8 cellular contexts compared by ENCODE assay signal in the genomic region with DNA sequence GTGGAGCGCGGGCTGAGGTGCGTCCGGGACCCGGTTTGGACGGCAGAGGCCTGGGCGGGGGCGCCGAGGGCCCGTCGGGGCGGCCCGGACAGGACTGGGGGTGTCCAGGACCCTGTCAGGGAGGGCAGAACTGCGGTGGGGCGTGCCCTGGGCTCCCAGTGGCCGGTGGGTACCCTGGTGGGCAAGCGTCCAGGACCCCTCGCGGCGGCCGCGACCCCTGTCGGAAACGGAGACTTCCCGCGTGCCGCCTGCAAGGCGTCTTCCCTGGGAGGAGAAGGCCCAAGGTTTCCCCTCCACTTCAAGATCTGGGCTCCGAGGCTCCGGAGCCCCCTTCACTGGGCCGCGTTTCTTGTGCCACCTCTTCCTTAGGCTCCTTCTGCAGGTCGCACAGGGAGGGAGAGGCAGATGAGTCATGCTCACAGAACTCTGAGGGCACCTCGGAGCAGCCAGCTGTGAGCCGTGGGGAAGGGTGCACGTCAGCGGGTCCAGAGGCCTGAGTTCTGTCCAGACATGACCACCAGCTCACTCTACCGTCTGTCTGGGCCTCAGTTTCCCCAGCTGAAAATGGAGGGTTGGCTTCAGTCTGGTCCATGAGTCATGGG. TPM values are rescaled to one million over a fixed set of nuclear protein-coding genes. Genes with fewer than 3 reads are reported as not detected.
A peak's percentile ranks its signal among the peaks of the same experiment; 100 is the strongest.
DNase-seq lines count a peak whose midpoint lies in the region; ATAC-seq and TF ChIP-seq lines count a peak whose summit lies in the region.

No MANE protein-coding gene starts in this region.

- peaks cover 16% of the 10 kb centered on the region; the same call in 1 of the 2 replicates for H3K4me1 ChIP-seq in HUES6 (ENCODE audit: control insufficient read depth, insufficient read depth, low read length)
- peaks cover 8% of the 10 kb centered on the region for H3K4me1 ChIP-seq in effector memory CD4-positive, alpha-beta T cell (ENCODE audit: control insufficient read depth, insufficient read depth, low read length, poor library complexity, severe bottlenecking)

- peak overlapping the region; percentile 78 for H3K4me3 ChIP-seq in HUES6 (ENCODE audit: low read depth, low read length)
- peak overlapping the region; percentile 34 for H3K4me3 ChIP-seq in effector memory CD4-positive, alpha-beta T cell (ENCODE audit: insufficient read depth, low read depth, low read length, poor library complexity, severe bottlenecking)

- H3K36me3 ChIP-seq in HUES6 (ENCODE audit: control insufficient read depth, insufficient read depth, low read length): no peaks in the 10 kb centered on the region
- H3K36me3 ChIP-seq in effector memory CD4-positive, alpha-beta T cell (ENCODE audit: control insufficient read depth, insufficient read depth, low read length): no peaks in the 10 kb centered on the region

- peak overlapping the region; percentile 72 for H3K27ac Mint-ChIP-seq in activated CD4-positive, alpha-beta T cell treated with anti-CD3 and anti-CD28 coated beads, Interleukin-2, amount 10 ng/mL, durations not matched to agents 7 days and 5 days
- no peak overlapping the region for H3K27ac Mint-ChIP-seq in nephron progenitor cell

- peak overlapping the region; percentile 67 for H3K4me3 Mint-ChIP-seq in activated CD4-positive, alpha-beta T cell treated with anti-CD3 and anti-CD28 coated beads, Interleukin-2, amount 10 ng/mL, durations not matched to agents 7 days and 5 days
- peak overlapping the region; percentile 55 for H3K4me3 Mint-ChIP-seq in nephron progenitor cell

- no peaks in the 10 kb centered on the region for H3K9me3 Mint-ChIP-seq in activated CD4-positive, alpha-beta T cell treated with anti-CD3 and anti-CD28 coated beads, Interleukin-2, amount 10 ng/mL, durations not matched to agents 7 days and 5 days
- H3K9me3 Mint-ChIP-seq in nephron progenitor cell: no peaks in the 10 kb centered on the region

- no peak for ATAC-seq in GM18861 (IDR thresholded peaks at IDR 0.05; ENCODE audit: unreplicated experiment)

- no peak overlapping the region for H3K9ac ChIP-seq in HUES6 (ENCODE audit: low read length)

- H3K27ac ChIP-seq in HUES6 (ENCODE audit: low read depth, low read length): no peak overlapping the region
- H3K27ac ChIP-seq in effector memory CD4-positive, alpha-beta T cell (ENCODE audit: insufficient read depth, low read length, poor library complexity, severe bottlenecking): no peak overlapping the region

- POLR2A ChIA-PET in activated CD4-positive, alpha-beta T cell treated with anti-CD3 and anti-CD28 coated beads, Interleukin-2, amount 10 ng/mL, durations not matched to agents 7 days and 5 days (lab: Charles Lee): no interaction called here

- CTCF ChIA-PET in activated CD4-positive, alpha-beta T cell treated with anti-CD3 and anti-CD28 coated beads, Interleukin-2, amount 10 ng/mL, durations not matched to agents 7 days and 5 days (lab: Charles Lee): interaction anchor here (1.0 kb wide), 1 partner anchor 55 kb away, joined by 3 read pairs; no protein-coding TSS in a partner anchor

- H3K27me3 ChIP-seq in HUES6 (ENCODE audit: control insufficient read depth, insufficient read depth, low read length): peaks cover 74% of the 10 kb centered on the region
- H3K27me3 ChIP-seq in effector memory CD4-positive, alpha-beta T cell (replicated peaks; ENCODE audit: control insufficient read depth, insufficient read depth, low read length, poor library complexity, severe bottlenecking): no peaks in the 10 kb centered on the region

- peaks cover 29% of the 10 kb centered on the region for H3K4me1 Mint-ChIP-seq in activated CD4-positive, alpha-beta T cell treated with anti-CD3 and anti-CD28 coated beads, Interleukin-2, amount 10 ng/mL, durations not matched to agents 7 days and 5 days
- peaks cover 32% of the 10 kb centered on the region for H3K4me1 Mint-ChIP-seq in nephron progenitor cell

- H3K9me3 ChIP-seq in HUES6 (ENCODE audit: control insufficient read depth, insufficient read depth, low read depth, low read length): no peaks in the 10 kb centered on the region
- H3K9me3 ChIP-seq in effector memory CD4-positive, alpha-beta T cell (ENCODE audit: control insufficient read depth, low read length): no peaks in the 10 kb centered on the region

- no peak for DNase-seq in activated CD4-positive, alpha-beta T cell treated with anti-CD3 and anti-CD28 coated beads, Interleukin-2, amount 10 ng/mL, durations not matched to agents 7 days and 5 days
- no peak for DNase-seq in activated CD4-positive, alpha-beta T cell treated with anti-CD3 and anti-CD28 coated beads, Interleukin-2, amount 50 U/mL, for 48 hours
- DNase-seq in effector memory CD4-positive, alpha-beta T cell: no peak
- no peak for DNase-seq in nephron progenitor cell
- no peak for DNase-seq in NOMO-1 (lab: John Stamatoyannopoulos, UW; ENCODE audit: unreplicated experiment in 2 of 2)
- DNase-seq in GM03348 (ENCODE audit: low spot score): no peak

- H3K27me3 Mint-ChIP-seq in activated CD4-positive, alpha-beta T cell treated with anti-CD3 and anti-CD28 coated beads, Interleukin-2, amount 10 ng/mL, durations not matched to agents 7 days and 5 days: peaks cover 65% of the 10 kb centered on the region
- peaks cover 89% of the 10 kb centered on the region for H3K27me3 Mint-ChIP-seq in nephron progenitor cell (ENCODE audit: low read depth, poor library complexity)

- H3K36me3 Mint-ChIP-seq in activated CD4-positive, alpha-beta T cell treated with anti-CD3 and anti-CD28 coated beads, Interleukin-2, amount 10 ng/mL, durations not matched to agents 7 days and 5 days (ENCODE audit: low read depth): peaks cover 2% of the 10 kb centered on the region
- H3K36me3 Mint-ChIP-seq in nephron progenitor cell (ENCODE audit: low read depth): no peaks in the 10 kb centered on the region

- no peak for TF ChIP-seq CTCF in nephron progenitor cell (IDR thresholded peaks at IDR 0.05)

RNA-seq across cellular contexts. Expression of a gene that starts 0.5 kb away (rescaled TPM):
- 1 to 10 TPM; 6.7 to 9.0 TPM for total RNA-seq in activated CD4-positive, alpha-beta T cell treated with anti-CD3 and anti-CD28 coated beads, Interleukin-2, amount 10 ng/mL, durations not matched to agents 7 days and 5 days

RNA-seq across cellular contexts. Expression of a gene that starts 59.1 kb away (rescaled TPM):
- under 1 TPM; 0.10 to 0.15 TPM for total RNA-seq in activated CD4-positive, alpha-beta T cell treated with anti-CD3 and anti-CD28 coated beads, Interleukin-2, amount 10 ng/mL, durations not matched to agents 7 days and 5 days
